25 cellular contexts compared by ENCODE assay signal in genomic region chr6:68730291-68731054, GRCh38.
A peak's percentile ranks its signal among the peaks of the same experiment; 100 is the strongest.
DNase-seq lines count a peak whose midpoint lies in the region; ATAC-seq, FAIRE-seq and TF ChIP-seq lines count a peak whose summit lies in the region.
"Had no signal": no experiment of that assay in that cellular context is flagged by ENCODE, and none has a peak within 500 bp of the region (broad histone marks: within the 10 kb centered on the region; RNA-seq: fewer than 3 reads in every experiment).

No MANE protein-coding gene starts in this region.

- peaks cover 20% of the 10 kb centered on the region for H3K4me1 Mint-ChIP-seq in progenitor cell of endocrine pancreas (ENCODE audit: low read depth)
- H3K4me1 Mint-ChIP-seq: B cell; CD14-positive monocyte; CD8-positive, alpha-beta memory T cell had no signal

- TF ChIP-seq CTCF in dorsolateral prefrontal cortex (IDR thresholded peaks at IDR 0.05 in 54 of 56, conservative IDR thresholded peaks at IDR 0.05 in 2 of 56; ENCODE audit: low read depth in 1 of 56, partially characterized antibody in 56 of 56) (peak in 2 of 56 donors; percentile 8 to 20), progenitor cell of endocrine pancreas (IDR thresholded peaks at IDR 0.05; ENCODE audit: unreplicated experiment) (no peak)

- H3K4me3 ChIP-seq in dorsolateral prefrontal cortex, result peak overlapping the region in 58 of 59 donors; percentile 2 to 66 (median 44)

- ATAC-seq in stimulated activated naive CD8-positive, alpha-beta T cell treated with anti-CD3 and anti-CD28 coated beads, Interleukin-15, Interleukin-2, amounts not matched to agents 100 U/mL and 50 U/mL, for 24 hours, result no peak

- no peaks in the 10 kb centered on the region for H3K9me3 Mint-ChIP-seq in progenitor cell of endocrine pancreas (ENCODE audit: low read depth)
- H3K9me3 Mint-ChIP-seq: CD14-positive monocyte had no signal

- peak overlapping the region; percentile 73 for H3K27ac ChIP-seq in angular gyrus (ENCODE audit: low read depth, low read length)
- peak overlapping the region in 58 of 59 donors; percentile 24 to 92 (median 82) for H3K27ac ChIP-seq in dorsolateral prefrontal cortex
- H3K27ac ChIP-seq in substantia nigra (ENCODE audit: low read depth, low read length, poor library complexity, severe bottlenecking), result peak overlapping the region; percentile 83
- H3K27ac ChIP-seq: HL-60, RWPE1 had no signal

- peak; percentile 70 for FAIRE-seq in GM19239 (lab: Jason Lieb, UNC)
- FAIRE-seq: GM12892 had no signal

- H3K27ac Mint-ChIP-seq in progenitor cell of endocrine pancreas, result no peak overlapping the region
- H3K27ac Mint-ChIP-seq: B cell; CD14-positive monocyte; CD8-positive, alpha-beta memory T cell had no signal

- H3K4me3 Mint-ChIP-seq in progenitor cell of endocrine pancreas (ENCODE audit: low read depth), result no peak overlapping the region
- H3K4me3 Mint-ChIP-seq: B cell; CD14-positive monocyte; CD8-positive, alpha-beta memory T cell had no signal

- no peaks in the 10 kb centered on the region for H3K36me3 Mint-ChIP-seq in progenitor cell of endocrine pancreas (ENCODE audit: insufficient read depth)
- H3K36me3 Mint-ChIP-seq: CD14-positive monocyte; CD8-positive, alpha-beta memory T cell had no signal

- DNase-seq in GM19239 (ENCODE audit: insufficient read length, low spot score), result no peak
- DNase-seq in dorsolateral prefrontal cortex, result no peak
- DNase-seq in substantia nigra (lab: John Stamatoyannopoulos, UW), result no peak
- DNase-seq in progenitor cell of endocrine pancreas (ENCODE audit: low spot score, unreplicated experiment), result no peak
- no peak for DNase-seq in RPMI8226
- no peak for DNase-seq in stimulated activated naive CD8-positive, alpha-beta T cell treated with anti-CD3 and anti-CD28 coated beads, Interleukin-15, Interleukin-2, amounts not matched to agents 100 U/mL and 50 U/mL, for 24 hours
- DNase-seq: CD8-positive, alpha-beta memory T cell; DMS 273 treated with DMSO at 0.1 percent for 48 hours; DND-41; GOT3; HCEC 1CT; Kasumi-1; NCI-H1105; NCI-H146; NCI-H1930; NCI-H2107; NCI-H2227 treated with DMSO at 0.1 percent for 48 hours; NCI-H526 treated with DMSO at 0.1 percent for 48 hours; SHP77 had no signal

- H3K27me3 ChIP-seq in dorsolateral prefrontal cortex, result no peaks in the 10 kb centered on the region

- intact Hi-C loops in dorsolateral prefrontal cortex (cut with DNase I), result no loop called here

- H3K27me3 Mint-ChIP-seq in progenitor cell of endocrine pancreas, result no peaks in the 10 kb centered on the region
- H3K27me3 Mint-ChIP-seq: B cell; CD8-positive, alpha-beta memory T cell had no signal
